ENCODE assay signal across 15 cellular contexts in the genomic region with DNA sequence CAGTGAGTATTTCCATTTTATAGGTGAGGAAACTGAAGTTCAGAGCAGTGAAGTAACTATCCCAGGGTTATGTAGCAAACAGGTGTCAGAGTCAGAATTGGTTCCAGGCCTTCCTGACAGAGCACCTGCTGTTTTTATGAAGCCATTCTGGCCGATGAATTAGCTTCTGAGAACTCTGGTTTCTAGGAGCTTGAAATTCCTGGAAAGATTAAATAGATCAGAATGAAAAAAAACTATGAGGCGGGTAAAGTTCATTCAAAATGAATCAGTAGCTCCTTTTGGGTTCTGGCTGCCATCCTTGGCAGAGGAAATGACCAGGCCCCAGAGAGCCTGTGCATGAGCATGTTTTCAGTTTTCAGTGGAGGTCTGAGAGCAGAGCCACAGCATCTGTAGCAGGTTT. TPM values are rescaled to one million over a fixed set of nuclear protein-coding genes. Genes with fewer than 3 reads are reported as not detected.
"Had no signal": no experiment of that assay in that cellular context is flagged by ENCODE, and none has a peak within 500 bp of the region (broad histone marks: within the 10 kb centered on the region; RNA-seq: fewer than 3 reads in every experiment).

No MANE protein-coding gene starts in this region.

- H3K27ac ChIP-seq: cardiac muscle cell, prostate gland, right lobe of liver, spleen, tibial nerve had no signal

- H3K4me3 ChIP-seq: cardiac muscle cell, prostate gland, right lobe of liver, spleen, tibial nerve had no signal

- H3K4me3 Mint-ChIP-seq: activated T-cell treated with anti-CD3 and anti-CD28 coated beads, Interleukin-2, amount 50 U/mL, for 24 hours; nephron progenitor cell; stimulated activated naive B cell treated with anti-CD40 and anti-IgM and Interleukin-4, amounts not matched to agents 10 μg/mL and 1 μg/mL and 100 μg/mL, for 72 hours had no signal

- H3K4me1 ChIP-seq: prostate gland, right lobe of liver, spleen had no signal

- H3K36me3 ChIP-seq: cardiac muscle cell, prostate gland, right lobe of liver, spleen, tibial nerve had no signal

- ATAC-seq: stimulated activated naive B cell treated with anti-CD40 and anti-IgM and Interleukin-4, amounts not matched to agents 10 μg/mL and 1 μg/mL and 100 μg/mL, for 72 hours had no signal

- DNase-seq: activated gamma-delta T cell treated with Interleukin-2 at 50 U/mL for 16 hours; activated T-cell treated with anti-CD3 and anti-CD28 coated beads, Interleukin-2, amount 50 U/mL, for 24 hours; hypothalamus; kidney glomerular epithelial cell; mesendoderm; nephron progenitor cell; right lobe of liver; spleen; stimulated activated CD4-positive, alpha-beta T cell treated with anti-CD3 and anti-CD28 coated beads, Interleukin-1b, Interleukin-23, amount 100 ng/mL, for 48 hours; stimulated activated naive B cell treated with anti-CD40 and anti-IgM and Interleukin-4, amounts not matched to agents 10 μg/mL and 1 μg/mL and 100 μg/mL, for 72 hours; SW 1271 had no signal

- H3K27me3 ChIP-seq: cardiac muscle cell, right lobe of liver, spleen, tibial nerve had no signal

- H3K9me3 ChIP-seq: prostate gland, right lobe of liver, spleen, tibial nerve had no signal

- H3K4me1 Mint-ChIP-seq: nephron progenitor cell; stimulated activated naive B cell treated with anti-CD40 and anti-IgM and Interleukin-4, amounts not matched to agents 10 μg/mL and 1 μg/mL and 100 μg/mL, for 72 hours had no signal

- H3K27ac Mint-ChIP-seq: nephron progenitor cell; stimulated activated naive B cell treated with anti-CD40 and anti-IgM and Interleukin-4, amounts not matched to agents 10 μg/mL and 1 μg/mL and 100 μg/mL, for 72 hours had no signal

RNA-seq across cellular contexts. Expression of gene CFAP161, which starts 59.3 kb away (rescaled TPM):
- total RNA-seq: cardiac muscle cell, epithelial cell of proximal tubule had no signal
